Comparison of ENCODE assay signal across 12 cellular contexts in the genomic region with DNA sequence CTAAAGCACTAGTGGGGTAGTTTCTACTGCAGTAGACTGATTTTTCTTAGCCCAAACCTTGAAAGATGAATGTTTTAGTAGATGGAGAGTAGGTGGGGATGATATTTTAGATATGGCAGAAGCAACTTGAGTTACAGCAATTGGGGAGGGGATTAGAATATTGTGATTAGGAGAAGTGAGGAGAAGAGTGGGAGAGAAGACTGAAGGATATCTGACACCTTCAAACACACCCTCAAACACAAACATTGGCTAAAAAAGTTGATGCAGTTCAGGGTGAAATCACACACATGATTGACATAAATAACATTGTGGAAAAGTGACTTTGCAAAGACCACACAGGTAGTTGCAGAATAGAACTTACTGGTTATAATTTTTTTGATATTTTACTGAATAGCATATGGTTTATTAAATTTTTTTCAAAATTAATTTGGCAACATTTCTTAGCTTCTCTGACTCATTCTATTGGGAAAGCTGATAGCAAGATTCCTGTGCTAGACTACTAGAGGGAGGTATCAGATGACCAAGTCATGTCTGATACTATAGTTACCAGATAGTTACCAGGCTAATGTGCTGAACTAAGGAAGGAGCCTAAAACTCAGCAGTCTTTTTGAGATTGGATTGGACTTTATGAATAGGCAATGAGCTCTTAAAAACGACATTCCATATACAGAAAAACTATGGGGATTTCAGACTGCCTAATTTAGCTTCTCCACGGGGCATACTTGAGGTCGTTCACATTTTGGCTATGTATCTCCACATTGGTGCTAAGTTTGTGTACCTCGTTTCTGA.
A peak's percentile ranks its signal among the peaks of the same experiment; 100 is the strongest.
DNase-seq lines count a peak whose midpoint lies in the region; ATAC-seq, FAIRE-seq and TF ChIP-seq lines count a peak whose summit lies in the region.
"Had no signal": no experiment of that assay in that cellular context is flagged by ENCODE, and none has a peak within 500 bp of the region (broad histone marks: within the 10 kb centered on the region; RNA-seq: fewer than 3 reads in every experiment).

No MANE protein-coding gene starts in this region.

- BruUV-seq in Calu3 (replicated peaks; lab: Mats Ljungman, UMichigan) = no TSS peak

- no peak overlapping the region for H3K4me3 ChIP-seq in brain microvascular endothelial cell (ENCODE audit: low read depth, low read length)
- H3K4me3 ChIP-seq in naive thymus-derived CD4-positive, alpha-beta T cell (ENCODE audit: low read length) = no peak overlapping the region
- no peak overlapping the region for H3K4me3 ChIP-seq in endodermal cell (ENCODE audit: low read length)

- H3K36me3 Mint-ChIP-seq in Calu3 (ENCODE audit: insufficient read depth, unreplicated experiment) = peaks cover 36% of the 10 kb centered on the region
- H3K36me3 Mint-ChIP-seq in naive thymus-derived CD4-positive, alpha-beta T cell = peaks cover 0 to 21% (median 4%) of the 10 kb centered on the region in 5 donors
- peaks cover 1% of the 10 kb centered on the region for H3K36me3 Mint-ChIP-seq in endodermal cell (ENCODE audit: low read depth)
- peaks cover 12% of the 10 kb centered on the region for H3K36me3 Mint-ChIP-seq in activated CD8-positive, alpha-beta T cell treated with anti-CD3 and anti-CD28 coated beads for 36 hours (ENCODE audit: low read depth)

- H3K27me3 ChIP-seq in brain microvascular endothelial cell (replicated peaks) = no peaks in the 10 kb centered on the region
- no peaks in the 10 kb centered on the region for H3K27me3 ChIP-seq in naive thymus-derived CD4-positive, alpha-beta T cell (ENCODE audit: control insufficient read depth in 2 of 2, insufficient read depth in 2 of 2, low read length in 2 of 2)
- no peaks in the 10 kb centered on the region for H3K27me3 ChIP-seq in endodermal cell (ENCODE audit: control insufficient read depth, insufficient read depth, low read length, poor library complexity, severe bottlenecking)

- H3K27me3 Mint-ChIP-seq in Calu3 (ENCODE audit: unreplicated experiment) = no peaks in the 10 kb centered on the region
- no peaks in the 10 kb centered on the region for H3K27me3 Mint-ChIP-seq in naive thymus-derived CD4-positive, alpha-beta T cell
- H3K27me3 Mint-ChIP-seq in endodermal cell (ENCODE audit: insufficient read depth) = no peaks in the 10 kb centered on the region
- H3K27me3 Mint-ChIP-seq in activated CD8-positive, alpha-beta T cell treated with anti-CD3 and anti-CD28 coated beads for 36 hours = no peaks in the 10 kb centered on the region

- H3K36me3 ChIP-seq in brain microvascular endothelial cell (replicated peaks) = peaks cover 19% of the 10 kb centered on the region
- peaks cover 0 to 12% (median 3%) of the 10 kb centered on the region in 3 experiments for H3K36me3 ChIP-seq in naive thymus-derived CD4-positive, alpha-beta T cell (ENCODE audit: control insufficient read depth in 2 of 3, insufficient read depth in 3 of 3, low read length in 3 of 3)
- peaks cover 39% of the 10 kb centered on the region for H3K36me3 ChIP-seq in endodermal cell (ENCODE audit: control insufficient read depth, insufficient read depth, low read length)

- WGBS in endodermal cell (ENCODE audit: insufficient coverage in 1 of 2, insufficient read length in 1 of 2), 2 experiments = 89 to 91% methylated on average over 4 of the region's 4 CpGs

- H3K4me1 Mint-ChIP-seq in Calu3 (ENCODE audit: low read depth, unreplicated experiment) (peaks cover 38% of the 10 kb centered on the region), endodermal cell (peaks cover 12% of the 10 kb centered on the region)
- peaks cover 0 to 23% (median 5%) of the 10 kb centered on the region in 7 donors for H3K4me1 Mint-ChIP-seq in naive thymus-derived CD4-positive, alpha-beta T cell
- peaks cover 12% of the 10 kb centered on the region for H3K4me1 Mint-ChIP-seq in activated CD8-positive, alpha-beta T cell treated with anti-CD3 and anti-CD28 coated beads for 36 hours (ENCODE audit: low read depth)

- FAIRE-seq in HTR-8/SVneo (lab: Jason Lieb, UNC) = peak; percentile 55
- FAIRE-seq: G401.6, urothelium cell line had no signal

- H3K27ac ChIP-seq in brain microvascular endothelial cell = peak overlapping the region; percentile 61
- no peak overlapping the region for H3K27ac ChIP-seq in naive thymus-derived CD4-positive, alpha-beta T cell (ENCODE audit: low read depth, low read length)
- H3K27ac ChIP-seq in endodermal cell (ENCODE audit: low read depth, low read length) = no peak overlapping the region

- in situ Hi-C loops in brain microvascular endothelial cell (cut with HindIII; ENCODE audit: low pct_ligation_motif_present, low sequenced_read_pairs) = loop anchor here (25.0 kb wide), 1 partner anchor 201 kb away; a partner anchor contains a TSS

- CTCF ChIA-PET in Calu3 (lab: Charles Lee) = interaction anchor here (1.6 kb wide), 1 partner anchor 588 kb away, joined by 8 read pairs; no protein-coding TSS in a partner anchor
- CTCF ChIA-PET in naive thymus-derived CD4-positive, alpha-beta T cell (lab: Charles Lee) = no interaction called here
- CTCF ChIA-PET in activated CD8-positive, alpha-beta T cell treated with anti-CD3 and anti-CD28 coated beads for 36 hours (lab: Charles Lee) = interaction anchor here (0.8 kb wide), 1 partner anchor 16 kb away, joined by 3 read pairs; no protein-coding TSS in a partner anchor

- H3K9ac ChIP-seq in endodermal cell (ENCODE audit: extremely low read depth, low read length, poor library complexity, severe bottlenecking) = no peak overlapping the region

- H3K27ac Mint-ChIP-seq in Calu3 (ENCODE audit: unreplicated experiment) = peak overlapping the region; percentile 82
- peak overlapping the region in 6 of 9 donors; percentile 3 to 70 (median 47) for H3K27ac Mint-ChIP-seq in naive thymus-derived CD4-positive, alpha-beta T cell
- H3K27ac Mint-ChIP-seq in endodermal cell = no peak overlapping the region
- no peak overlapping the region for H3K27ac Mint-ChIP-seq in activated CD8-positive, alpha-beta T cell treated with anti-CD3 and anti-CD28 coated beads for 36 hours

- H3K4me1 ChIP-seq in naive thymus-derived CD4-positive, alpha-beta T cell (ENCODE audit: control insufficient read depth in 2 of 2, insufficient read depth in 2 of 2, low read length in 2 of 2) = no peaks in the 10 kb centered on the region
- peaks cover 5% of the 10 kb centered on the region for H3K4me1 ChIP-seq in endodermal cell (ENCODE audit: control insufficient read depth, insufficient read depth, low read length)

- TF ChIP-seq CTCF in Calu3 (IDR thresholded peaks at IDR 0.05; ENCODE audit: unreplicated experiment) (no peak), brain microvascular endothelial cell (IDR thresholded peaks at IDR 0.05; ENCODE audit: low read depth, low read length, missing control alignments) (no peak), endodermal cell (conservative IDR thresholded peaks at IDR 0.05) (no peak)
- TF ChIP-seq CTCF in activated CD8-positive, alpha-beta T cell treated with anti-CD3 and anti-CD28 coated beads for 36 hours (IDR thresholded peaks at IDR 0.05) = no peak

- no peaks in the 10 kb centered on the region for H3K9me3 ChIP-seq in naive thymus-derived CD4-positive, alpha-beta T cell (ENCODE audit: control insufficient read depth in 2 of 3, low read length in 3 of 3)
- no peaks in the 10 kb centered on the region for H3K9me3 ChIP-seq in endodermal cell (ENCODE audit: control insufficient read depth, low read length)

- intact Hi-C loops in Calu3 (cut with micrococcal nuclease; ENCODE audit: unreplicated experiment) = no loop called here
- intact Hi-C loops in naive thymus-derived CD4-positive, alpha-beta T cell (cut with micrococcal nuclease) = no loop called here
- intact Hi-C loops in activated CD8-positive, alpha-beta T cell treated with anti-CD3 and anti-CD28 coated beads for 36 hours (cut with micrococcal nuclease) = no loop called here

- H3K9me3 Mint-ChIP-seq in Calu3 (ENCODE audit: low read depth, unreplicated experiment) (no peaks in the 10 kb centered on the region), endodermal cell (no peaks in the 10 kb centered on the region)
- no peaks in the 10 kb centered on the region for H3K9me3 Mint-ChIP-seq in naive thymus-derived CD4-positive, alpha-beta T cell
- H3K9me3 Mint-ChIP-seq in activated CD8-positive, alpha-beta T cell treated with anti-CD3 and anti-CD28 coated beads for 36 hours = no peaks in the 10 kb centered on the region

- no peak for ATAC-seq in naive thymus-derived CD4-positive, alpha-beta T cell
- no peak for ATAC-seq in GM18502 (IDR thresholded peaks at IDR 0.05; ENCODE audit: poor library complexity, unreplicated experiment)
- no peak for ATAC-seq in activated CD8-positive, alpha-beta T cell treated with anti-CD3 and anti-CD28 coated beads for 36 hours
- ATAC-seq: left colon had no signal

- peak overlapping the region; percentile 3 for H3K4me3 Mint-ChIP-seq in Calu3 (ENCODE audit: low read depth, unreplicated experiment)
- H3K4me3 Mint-ChIP-seq in naive thymus-derived CD4-positive, alpha-beta T cell = no peak overlapping the region
- no peak overlapping the region for H3K4me3 Mint-ChIP-seq in endodermal cell
- H3K4me3 Mint-ChIP-seq in activated CD8-positive, alpha-beta T cell treated with anti-CD3 and anti-CD28 coated beads for 36 hours = no peak overlapping the region

- POLR2A ChIA-PET in naive thymus-derived CD4-positive, alpha-beta T cell (lab: Charles Lee) = no interaction called here
- POLR2A ChIA-PET in activated CD8-positive, alpha-beta T cell treated with anti-CD3 and anti-CD28 coated beads for 36 hours (lab: Charles Lee) = interaction anchor here (1.4 kb wide), 1 partner anchor 16 kb away, joined by 3 read pairs; no protein-coding TSS in a partner anchor

- DNase-seq in Calu3 (no peak), HTR-8/SVneo (ENCODE audit: insufficient read length, low spot score) (no peak), brain microvascular endothelial cell (peak; percentile 53), endodermal cell (no peak), SKM-1 (lab: John Stamatoyannopoulos, UW; ENCODE audit: unreplicated experiment) (no peak)
- no peak for DNase-seq in naive thymus-derived CD4-positive, alpha-beta T cell
- DNase-seq in activated CD8-positive, alpha-beta T cell treated with anti-CD3 and anti-CD28 coated beads for 36 hours = no peak
- DNase-seq: left colon, NCI-H2029 had no signal

Comparison
In these comparisons a context has a peak if more than half of its experiments do, and no peak if none do; other contexts are left out.
1. H3K27ac Mint-ChIP-seq: peak in Calu3 (single experiment) and naive thymus-derived CD4-positive, alpha-beta T cell (6 of 9); none in endodermal cell (single experiment) and activated CD8-positive, alpha-beta T cell treated with anti-CD3 and anti-CD28 coated beads for 36 hours (single experiment).